Comparison of ENCODE assay signal across 8 cellular contexts in the genomic region with DNA sequence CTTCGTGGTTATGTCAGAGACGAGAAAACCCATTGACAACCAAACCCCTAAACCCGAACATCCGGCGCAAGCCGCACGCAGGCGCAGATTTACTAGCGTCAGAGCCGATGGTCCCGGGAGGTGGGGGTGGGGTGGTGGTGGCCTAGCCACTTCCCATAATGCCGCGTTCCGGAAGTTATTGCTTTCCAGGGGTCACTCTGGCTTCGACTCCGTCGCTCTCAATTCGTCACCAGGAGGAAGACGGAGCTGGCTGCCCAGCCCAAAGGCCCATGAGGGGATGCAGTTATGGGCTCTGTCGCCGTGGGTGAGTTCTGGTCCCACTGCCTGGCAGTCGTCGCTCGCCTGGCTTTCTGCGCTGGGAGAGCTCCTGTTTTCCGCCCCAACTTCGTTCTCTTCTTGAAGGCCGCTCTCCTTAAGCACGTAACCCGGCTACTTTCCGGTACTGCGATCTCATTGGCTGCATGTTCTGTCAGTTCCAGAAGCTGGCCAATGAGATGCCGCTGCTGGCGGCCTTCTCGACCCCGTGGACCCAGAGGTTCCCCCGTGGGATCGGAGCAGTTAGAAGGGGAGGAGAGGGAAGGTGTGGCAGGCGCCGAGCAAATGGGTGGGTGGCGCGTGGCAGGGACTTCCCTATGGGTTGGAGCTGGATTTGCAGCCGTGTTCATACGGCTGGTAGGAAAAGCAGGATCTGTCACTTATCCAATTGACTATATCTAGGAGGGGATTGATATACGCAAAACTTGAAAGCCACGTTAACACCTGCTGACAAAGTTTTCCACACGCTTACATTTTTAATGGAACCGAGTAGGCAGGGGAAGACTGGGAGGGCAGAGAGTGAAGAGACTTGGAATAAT. TPM values are rescaled to one million over a fixed set of nuclear protein-coding genes. Genes with fewer than 3 reads are reported as not detected.
DNase-seq lines count a peak whose midpoint lies in the region; ATAC-seq and TF ChIP-seq lines count a peak whose summit lies in the region.

Gene USP16, plus strand, starts transcription at position 195 of the 854 bp plus-strand sequence. CDS start 3,246 bp downstream, outside the sequence.

- no peaks in the 10 kb centered on the region for H3K9me3 ChIP-seq in mucosa of rectum (ENCODE audit: control insufficient read depth in 2 of 2, low read length in 2 of 2)

- H3K9me3 Mint-ChIP-seq in activated T-cell treated with anti-CD3 and anti-CD28 coated beads, Interleukin-2, amount 50 U/mL, for 24 hours = no peaks in the 10 kb centered on the region

- peak within 1 kb of the TSS; percentile 99 to 100 for H3K27ac ChIP-seq in mucosa of rectum (ENCODE audit: low read depth in 2 of 2, low read length in 2 of 2)

- DNase-seq in DMS153 treated with DMSO at 0.1 percent for 48 hours (lab: John Stamatoyannopoulos, UW; ENCODE audit: unreplicated experiment) = peak; percentile 87
- DNase-seq in KBM-7 = peak; percentile 99
- peak; percentile 98 for DNase-seq in activated T-cell treated with anti-CD3 and anti-CD28 coated beads, Interleukin-2, amount 50 U/mL, for 24 hours
- DNase-seq in erythroblast (lab: John Stamatoyannopoulos, UW) = peak; percentile 97 to 98
- peak; percentile 95 for DNase-seq in stimulated activated CD8-positive, alpha-beta memory T cell treated with anti-CD3 and anti-CD28 coated beads, Interleukin-4, amount 100 ng/mL, for 48 hours

- peak within 1 kb of the TSS; percentile 89 to 100 for H3K9ac ChIP-seq in mucosa of rectum (ENCODE audit: low read depth in 1 of 2, low read length in 2 of 2)

- H3K4me1 ChIP-seq in mucosa of rectum (ENCODE audit: control insufficient read depth in 2 of 2, insufficient read depth in 2 of 2, low read length in 2 of 2) = peaks cover 6 to 10% of the 10 kb centered on the region in 2 donors

- peak within 1 kb of the TSS; percentile 99 for H3K27ac Mint-ChIP-seq in activated T-cell treated with anti-CD3 and anti-CD28 coated beads, Interleukin-2, amount 50 U/mL, for 24 hours

- no peaks in the 10 kb centered on the region for H3K27me3 Mint-ChIP-seq in activated T-cell treated with anti-CD3 and anti-CD28 coated beads, Interleukin-2, amount 50 U/mL, for 24 hours

- in situ Hi-C loops in KBM-7 (cut with MboI; ENCODE audit: low pct_unique_long_range_greater_than_20kb, low sequenced_read_pairs) = no loop called here

- peaks cover 63% of the 10 kb centered on the region for H3K4me1 Mint-ChIP-seq in activated T-cell treated with anti-CD3 and anti-CD28 coated beads, Interleukin-2, amount 50 U/mL, for 24 hours (ENCODE audit: low read depth)

- H3K4me3 Mint-ChIP-seq in activated T-cell treated with anti-CD3 and anti-CD28 coated beads, Interleukin-2, amount 50 U/mL, for 24 hours = peak within 1 kb of the TSS; percentile 91

- peak; percentile 80 for TF ChIP-seq POLR2A in erythroblast (IDR thresholded peaks at IDR 0.05; ENCODE audit: low read length)

- H3K36me3 ChIP-seq in mucosa of rectum (ENCODE audit: control insufficient read depth in 2 of 2, insufficient read depth in 2 of 2, low read length in 2 of 2) = peaks cover 0 to 5% of the 10 kb centered on the region in 2 donors

- ATAC-seq in GM21717 (IDR thresholded peaks at IDR 0.05; ENCODE audit: unreplicated experiment) = peak; percentile 95

- peaks cover 48% of the 10 kb centered on the region for H3K36me3 Mint-ChIP-seq in activated T-cell treated with anti-CD3 and anti-CD28 coated beads, Interleukin-2, amount 50 U/mL, for 24 hours (ENCODE audit: low read depth)

- H3K4me3 ChIP-seq in mucosa of rectum (ENCODE audit: low read length in 2 of 2) = peak within 1 kb of the TSS; percentile 99

- H3K27me3 ChIP-seq in mucosa of rectum (ENCODE audit: control insufficient read depth in 2 of 2, insufficient read depth in 2 of 2, low read length in 2 of 2) = no peaks in the 10 kb centered on the region

TF ChIP-seq in PFSK-1, 5 proteins besides CTCF, POLR2A, EP300 and RAD21:
- TF ChIP-seq FOXP2 (optimal IDR thresholded peaks at IDR 0.05; ENCODE audit: borderline replicate concordance, extremely low read depth, extremely low read length, insufficient read depth) = peak; percentile 21
- TF ChIP-seq TAF1 (IDR thresholded peaks at IDR 0.05; ENCODE audit: borderline replicate concordance, insufficient read depth, low read length) = no peak
- peak; percentile 86 for TF ChIP-seq POLR2AphosphoS5 (IDR thresholded peaks at IDR 0.05; ENCODE audit: low read depth, low read length)

RNA-seq across cellular contexts. Expression of gene USP16, which starts in this region (rescaled TPM):
- 27.3 TPM for polyA plus RNA-seq in PFSK-1 (2012; ENCODE audit: insufficient read length, low read depth)

Comparison
In these comparisons a context has a peak if more than half of its experiments do, and no peak if none do; other contexts are left out.
1. Peak in every context shown above with its lines: DNase-seq, ATAC-seq, H3K4me3 ChIP-seq and H3K27ac ChIP-seq.